Comparison of ENCODE assay signal across 12 cellular contexts in genomic region chr10:5710854-5711253, GRCh38. TPM values are rescaled to one million over a fixed set of nuclear protein-coding genes. Genes with fewer than 3 reads are reported as not detected.
DNase-seq lines count a peak whose midpoint lies in the region; TF ChIP-seq lines count a peak whose summit lies in the region.
"Had no signal": no experiment of that assay in that cellular context is flagged by ENCODE, and none has a peak within 500 bp of the region (broad histone marks: within the 10 kb centered on the region; RNA-seq: fewer than 3 reads in every experiment).

No MANE protein-coding gene starts in this region.

- no peaks in the 10 kb centered on the region; the same call in 1 of the 2 replicates for H3F3A ChIP-seq in OCI-LY1 (ENCODE audit: insufficient read depth, low read length)
- no peaks in the 10 kb centered on the region for H3F3A ChIP-seq in smooth muscle cell (ENCODE audit: low read depth)

- peak overlapping the region; percentile 57 for H3K4me3 Mint-ChIP-seq in activated CD4-positive, alpha-beta memory T cell treated with anti-CD3 and anti-CD28 coated beads, Interleukin-2, amount 10 ng/mL, durations not matched to agents 7 days and 5 days
- no peak overlapping the region for H3K4me3 Mint-ChIP-seq in activated CD4-positive, alpha-beta memory T cell treated with anti-CD3 and anti-CD28 coated beads for 36 hours

- H3K27ac Mint-ChIP-seq in activated CD4-positive, alpha-beta memory T cell treated with anti-CD3 and anti-CD28 coated beads, Interleukin-2, amount 10 ng/mL, durations not matched to agents 7 days and 5 days, result no peak overlapping the region
- no peak overlapping the region for H3K27ac Mint-ChIP-seq in activated CD4-positive, alpha-beta memory T cell treated with anti-CD3 and anti-CD28 coated beads for 36 hours

- POLR2A ChIA-PET in activated CD4-positive, alpha-beta memory T cell treated with anti-CD3 and anti-CD28 coated beads, Interleukin-2, amount 10 ng/mL, durations not matched to agents 7 days and 5 days (lab: Charles Lee), result interaction anchor here (3.1 kb wide), 1 partner anchor 19 kb away, joined by 10 read pairs; no protein-coding TSS in a partner anchor
- POLR2A ChIA-PET in activated CD4-positive, alpha-beta memory T cell treated with anti-CD3 and anti-CD28 coated beads for 36 hours (lab: Charles Lee), result no interaction called here

- WGBS in smooth muscle cell (ENCODE audit: low lambda C conversion rate), result 93% methylated on average over 1 of the region's 1 CpG

- H3K27me3 ChIP-seq in OCI-LY1 (ENCODE audit: insufficient read depth, low read length) (no peaks in the 10 kb centered on the region), smooth muscle cell (ENCODE audit: low read depth) (no peaks in the 10 kb centered on the region)

- H3K9ac ChIP-seq in OCI-LY1 (ENCODE audit: low read length) (no peak overlapping the region), smooth muscle cell (ENCODE audit: low read depth) (no peak overlapping the region)

- peaks cover 23% of the 10 kb centered on the region for H3K4me1 Mint-ChIP-seq in activated CD4-positive, alpha-beta memory T cell treated with anti-CD3 and anti-CD28 coated beads, Interleukin-2, amount 10 ng/mL, durations not matched to agents 7 days and 5 days
- peaks cover 59% of the 10 kb centered on the region for H3K4me1 Mint-ChIP-seq in activated CD4-positive, alpha-beta memory T cell treated with anti-CD3 and anti-CD28 coated beads for 36 hours (ENCODE audit: low read depth)

- H3K36me3 ChIP-seq in OCI-LY1 (ENCODE audit: insufficient read depth, low read length) (peaks cover 11% of the 10 kb centered on the region; the same call in 1 of the 2 replicates), smooth muscle cell (ENCODE audit: low read depth) (no peaks in the 10 kb centered on the region)

- H2AFZ ChIP-seq in OCI-LY1 (ENCODE audit: low read length) (no peak overlapping the region), smooth muscle cell (ENCODE audit: low read depth) (no peak overlapping the region)

- H3K4me3 ChIP-seq in OCI-LY1 (ENCODE audit: low read depth, low read length, poor library complexity, severe bottlenecking) (peak overlapping the region; percentile 5), fibroblast of pulmonary artery (replicated peaks; ENCODE audit: low read depth, low read length) (peak overlapping the region; percentile 19), smooth muscle cell (no peak overlapping the region)

- H3K9me3 ChIP-seq in OCI-LY1 (ENCODE audit: low read length) (no peaks in the 10 kb centered on the region), smooth muscle cell (replicated peaks; ENCODE audit: low read depth) (no peaks in the 10 kb centered on the region)

- intact Hi-C loops in activated CD4-positive, alpha-beta memory T cell treated with anti-CD3 and anti-CD28 coated beads for 36 hours (cut with micrococcal nuclease), result loop anchor here (2.0 kb wide), 2 partner anchors 20 to 26 kb away; partner anchors contain the start of gene TASOR2

- no peak for DNase-seq in activated CD4-positive, alpha-beta memory T cell treated with anti-CD3 and anti-CD28 coated beads, Interleukin-2, amount 10 ng/mL, durations not matched to agents 7 days and 5 days
- no peak for DNase-seq in activated CD4-positive, alpha-beta memory T cell treated with anti-CD3 and anti-CD28 coated beads for 36 hours
- DNase-seq in fibroblast of pulmonary artery (ENCODE audit: low read depth) (no peak), smooth muscle cell (lab: John Stamatoyannopoulos, UW; ENCODE audit: unreplicated experiment) (no peak), T-helper 9 cell (no peak), NCI-H187 (lab: John Stamatoyannopoulos, UW) (no peak), RPMI8226 (no peak)
- DNase-seq: activated CD8-positive, alpha-beta memory T cell treated with anti-CD3 and anti-CD28 coated beads, Interleukin-2, amount 50 U/mL, for 48 hours; cerebellar nuclear complex; NCI-H1048; NCI-H526 had no signal

- H3K79me2 ChIP-seq in OCI-LY1 (ENCODE audit: insufficient read depth, low read length), result peaks cover 33% of the 10 kb centered on the region
- peaks cover 99% of the 10 kb centered on the region for H3K79me2 ChIP-seq in smooth muscle cell (ENCODE audit: low read depth)

- H3K4me1 ChIP-seq in OCI-LY1 (ENCODE audit: insufficient read depth, low read length, severe bottlenecking), result peaks cover 50% of the 10 kb centered on the region
- H3K4me1 ChIP-seq in smooth muscle cell (ENCODE audit: low read depth), result no peaks in the 10 kb centered on the region

- H3K27ac ChIP-seq in OCI-LY1 (ENCODE audit: low read depth, low read length, poor library complexity, severe bottlenecking) (no peak overlapping the region), smooth muscle cell (ENCODE audit: low read depth) (no peak overlapping the region)

- H4K20me1 ChIP-seq in OCI-LY1 (ENCODE audit: insufficient read depth, low read length) (no peaks in the 10 kb centered on the region), smooth muscle cell (ENCODE audit: low read depth) (peaks cover 75% of the 10 kb centered on the region)

- H3K27me3 Mint-ChIP-seq in activated CD4-positive, alpha-beta memory T cell treated with anti-CD3 and anti-CD28 coated beads, Interleukin-2, amount 10 ng/mL, durations not matched to agents 7 days and 5 days, result no peaks in the 10 kb centered on the region
- no peaks in the 10 kb centered on the region for H3K27me3 Mint-ChIP-seq in activated CD4-positive, alpha-beta memory T cell treated with anti-CD3 and anti-CD28 coated beads for 36 hours

- H3K36me3 Mint-ChIP-seq in activated CD4-positive, alpha-beta memory T cell treated with anti-CD3 and anti-CD28 coated beads, Interleukin-2, amount 10 ng/mL, durations not matched to agents 7 days and 5 days (ENCODE audit: low read depth), result peaks cover 7% of the 10 kb centered on the region
- no peaks in the 10 kb centered on the region for H3K36me3 Mint-ChIP-seq in activated CD4-positive, alpha-beta memory T cell treated with anti-CD3 and anti-CD28 coated beads for 36 hours

- CTCF ChIA-PET in activated CD4-positive, alpha-beta memory T cell treated with anti-CD3 and anti-CD28 coated beads, Interleukin-2, amount 10 ng/mL, durations not matched to agents 7 days and 5 days (lab: Charles Lee), result interaction anchor here (1.0 to 1.4 kb wide), 3 partner anchors 10 to 18 kb away, joined by 3 to 4 read pairs (median 3); no protein-coding TSS in a partner anchor
- CTCF ChIA-PET in activated CD4-positive, alpha-beta memory T cell treated with anti-CD3 and anti-CD28 coated beads for 36 hours (lab: Charles Lee), result interaction anchor here (0.7 to 1.3 kb wide), 3 partner anchors 22 to 267 kb away, joined by 3 to 7 read pairs (median 3); no protein-coding TSS in a partner anchor

- H3K4me2 ChIP-seq in OCI-LY1 (ENCODE audit: low read length) (peak overlapping the region; percentile 25; the same call in 1 of the 2 replicates), smooth muscle cell (peak overlapping the region; percentile 23)

- H3K9me3 Mint-ChIP-seq in activated CD4-positive, alpha-beta memory T cell treated with anti-CD3 and anti-CD28 coated beads, Interleukin-2, amount 10 ng/mL, durations not matched to agents 7 days and 5 days, result no peaks in the 10 kb centered on the region
- H3K9me3 Mint-ChIP-seq in activated CD4-positive, alpha-beta memory T cell treated with anti-CD3 and anti-CD28 coated beads for 36 hours, result no peaks in the 10 kb centered on the region

- H3K9me2 ChIP-seq in OCI-LY1 (ENCODE audit: low read depth, low read length), result no peaks in the 10 kb centered on the region

- TF ChIP-seq CTCF in OCI-LY1 (IDR thresholded peaks at IDR 0.05; ENCODE audit: low read length), result no peak
- no peak for TF ChIP-seq CTCF in fibroblast of pulmonary artery (IDR thresholded peaks at IDR 0.05; ENCODE audit: low read length, missing control alignments)
- no peak for TF ChIP-seq CTCF in smooth muscle cell (IDR thresholded peaks at IDR 0.05; ENCODE audit: borderline replicate concordance, insufficient read depth, poor library complexity, severe bottlenecking)

RNA-seq across cellular contexts. Expression of gene TASOR2, which starts 26.2 kb away (rescaled TPM):
- 10 to 100 TPM; 35.1 to 37.3 TPM for total RNA-seq in activated CD4-positive, alpha-beta memory T cell treated with anti-CD3 and anti-CD28 coated beads, Interleukin-2, amount 10 ng/mL, durations not matched to agents 7 days and 5 days
- 10 to 100 TPM; 41.8 to 43.8 TPM for total RNA-seq in activated CD4-positive, alpha-beta memory T cell treated with anti-CD3 and anti-CD28 coated beads for 36 hours
- total RNA-seq in smooth muscle cell, result 123 and 132 TPM in 2 replicates
- 15.4 and 24.3 TPM in 2 replicates for polyA plus RNA-seq in smooth muscle cell

RNA-seq across cellular contexts. Expression of gene ASB13, which starts 44.5 kb away (rescaled TPM):
- total RNA-seq in activated CD4-positive, alpha-beta memory T cell treated with anti-CD3 and anti-CD28 coated beads, Interleukin-2, amount 10 ng/mL, durations not matched to agents 7 days and 5 days, result 1 to 10 TPM; 4.8 to 5.4 TPM
- total RNA-seq in activated CD4-positive, alpha-beta memory T cell treated with anti-CD3 and anti-CD28 coated beads for 36 hours, result 10 to 100 TPM; 12.1 to 12.5 TPM
- 12.6 and 22.6 TPM in 2 replicates for total RNA-seq in smooth muscle cell
- polyA plus RNA-seq in smooth muscle cell, result 26.4 and 34.7 TPM in 2 replicates
